In the genomic region with DNA sequence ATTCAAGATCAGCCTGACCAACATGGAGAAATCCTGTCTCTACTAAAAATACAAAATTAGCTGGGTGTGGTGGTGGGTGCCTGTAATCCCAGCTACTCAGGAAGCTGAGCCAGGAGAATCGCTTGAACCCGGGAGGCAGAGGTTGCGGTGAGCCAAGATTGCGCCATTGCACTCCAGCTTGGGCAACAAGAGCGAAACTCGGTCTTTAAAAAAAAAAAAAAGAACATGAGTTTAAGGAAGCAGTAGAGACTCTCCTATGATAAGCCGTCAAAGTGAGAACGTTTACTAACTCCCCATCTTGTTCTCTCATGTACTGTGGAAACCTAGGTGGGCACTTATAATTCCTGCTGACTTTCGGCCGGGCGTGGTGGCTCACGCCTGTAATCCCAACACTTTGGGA, we compare ENCODE assay signal across 9 cellular contexts. TPM values are rescaled to one million over a fixed set of nuclear protein-coding genes. Genes with fewer than 3 reads are reported as not detected.
DNase-seq lines count a peak whose midpoint lies in the region; ATAC-seq and TF ChIP-seq lines count a peak whose summit lies in the region.
"Not testable (repeated sequence)": the region's sequence is repeated elsewhere in the genome, so short reads cannot be mapped to it uniquely, and the experiment has no call there.
"Had no signal": no experiment of that assay in that cellular context is flagged by ENCODE, and none has a peak within 500 bp of the region (broad histone marks: within the 10 kb centered on the region; RNA-seq: fewer than 3 reads in every experiment).

No MANE protein-coding gene starts in this region.

- not testable (repeated sequence) for TF ChIP-seq POLR2A in NB4 (IDR thresholded peaks at IDR 0.05; ENCODE audit: extremely low read depth, insufficient read length)

- not testable (repeated sequence) for H3K4me1 ChIP-seq in right cardiac atrium (ENCODE audit: control insufficient read depth, insufficient read depth, low read length)

- not testable (repeated sequence) for H3K4me3 Mint-ChIP-seq in chondrocyte (ENCODE audit: unreplicated experiment); stimulated activated memory B cell treated with anti-CD40 and anti-IgM and Interleukin-4, amounts not matched to agents 10 μg/mL and 1 μg/mL and 100 μg/mL, for 72 hours
- peak overlapping the region; percentile 39 for H3K4me3 Mint-ChIP-seq in natural killer cell treated with Interleukin-12 subunit alpha and Interleukin-12 subunit beta and Interleukin-15 and Interleukin-18, amount 100 ng/mL, for 72 hours

- intact Hi-C loops in right cardiac atrium (cut with DNase I) = not testable (repeated sequence)

- not testable (repeated sequence) for TF ChIP-seq CTCF in NB4 (IDR thresholded peaks at IDR 0.05; ENCODE audit: low read depth, low read length); chondrocyte (IDR thresholded peaks at IDR 0.05)

- not testable (repeated sequence) for H3K9me3 ChIP-seq in right cardiac atrium (ENCODE audit: control insufficient read depth, low read length)

- H3K27ac Mint-ChIP-seq in chondrocyte (ENCODE audit: unreplicated experiment) = peak overlapping the region; percentile 65
- H3K27ac Mint-ChIP-seq in natural killer cell treated with Interleukin-12 subunit alpha and Interleukin-12 subunit beta and Interleukin-15 and Interleukin-18, amount 100 ng/mL, for 72 hours = peak overlapping the region in 1 of 2 donors; percentile 47
- peak overlapping the region; percentile 11 for H3K27ac Mint-ChIP-seq in stimulated activated memory B cell treated with anti-CD40 and anti-IgM and Interleukin-4, amounts not matched to agents 10 μg/mL and 1 μg/mL and 100 μg/mL, for 72 hours

- peaks cover 23% of the 10 kb centered on the region for H3K4me1 Mint-ChIP-seq in chondrocyte (ENCODE audit: low read depth)
- H3K4me1 Mint-ChIP-seq in natural killer cell treated with Interleukin-12 subunit alpha and Interleukin-12 subunit beta and Interleukin-15 and Interleukin-18, amount 100 ng/mL, for 72 hours (ENCODE audit: low read depth in 2 of 2) = not testable (repeated sequence)
- peaks cover 14% of the 10 kb centered on the region for H3K4me1 Mint-ChIP-seq in stimulated activated memory B cell treated with anti-CD40 and anti-IgM and Interleukin-4, amounts not matched to agents 10 μg/mL and 1 μg/mL and 100 μg/mL, for 72 hours

- 73% methylated on average over 12 of the region's 12 CpGs for WGBS in right cardiac atrium

- not testable (repeated sequence) for H3K27me3 Mint-ChIP-seq in chondrocyte (ENCODE audit: low read depth)
- H3K27me3 Mint-ChIP-seq in natural killer cell treated with Interleukin-12 subunit alpha and Interleukin-12 subunit beta and Interleukin-15 and Interleukin-18, amount 100 ng/mL, for 72 hours = peaks cover 18 to 19% of the 10 kb centered on the region in 2 donors
- peaks cover 44% of the 10 kb centered on the region for H3K27me3 Mint-ChIP-seq in stimulated activated memory B cell treated with anti-CD40 and anti-IgM and Interleukin-4, amounts not matched to agents 10 μg/mL and 1 μg/mL and 100 μg/mL, for 72 hours

- H3K36me3 Mint-ChIP-seq in chondrocyte (ENCODE audit: low read depth); natural killer cell treated with Interleukin-12 subunit alpha and Interleukin-12 subunit beta and Interleukin-15 and Interleukin-18, amount 100 ng/mL, for 72 hours; stimulated activated memory B cell treated with anti-CD40 and anti-IgM and Interleukin-4, amounts not matched to agents 10 μg/mL and 1 μg/mL and 100 μg/mL, for 72 hours: not testable (repeated sequence)

- not testable (repeated sequence) for H3K27me3 ChIP-seq in right cardiac atrium (ENCODE audit: control insufficient read depth, insufficient read depth)

- ATAC-seq in right cardiac atrium = peak; percentile 44 to 61
- not testable (repeated sequence) for ATAC-seq in natural killer cell treated with Interleukin-12 subunit alpha and Interleukin-12 subunit beta and Interleukin-15 and Interleukin-18, amount 100 ng/mL, for 72 hours; stimulated activated memory B cell treated with anti-CD40 and anti-IgM and Interleukin-4, amounts not matched to agents 10 μg/mL and 1 μg/mL and 100 μg/mL, for 72 hours

- not testable (repeated sequence) for H3K4me3 ChIP-seq in NB4 (ENCODE audit: low read depth, low read length); right cardiac atrium (ENCODE audit: low read length)

- H3K27ac ChIP-seq in right cardiac atrium (ENCODE audit: low read length) = not testable (repeated sequence)

- DNase-seq in GF-D8 (lab: John Stamatoyannopoulos, UW) = peak; percentile 4
- DNase-seq in NB4 (ENCODE audit: low read depth) = peak; percentile 75
- DNase-seq in SIG-M5 (lab: John Stamatoyannopoulos, UW) = peak; percentile 85
- not testable (repeated sequence) for DNase-seq in chondrocyte (ENCODE audit: low spot score); natural killer cell treated with Interleukin-12 subunit alpha and Interleukin-12 subunit beta and Interleukin-15 and Interleukin-18, amount 100 ng/mL, for 72 hours (ENCODE audit: low spot score)
- peak in 1 of 3 donors; percentile 66 for DNase-seq in right cardiac atrium

- H3K9me3 Mint-ChIP-seq in chondrocyte (ENCODE audit: low read depth); natural killer cell treated with Interleukin-12 subunit alpha and Interleukin-12 subunit beta and Interleukin-15 and Interleukin-18, amount 100 ng/mL, for 72 hours; stimulated activated memory B cell treated with anti-CD40 and anti-IgM and Interleukin-4, amounts not matched to agents 10 μg/mL and 1 μg/mL and 100 μg/mL, for 72 hours: not testable (repeated sequence)

RNA-seq across cellular contexts. Expression of gene ASGR2, which starts 6.0 kb away (rescaled TPM):
- total RNA-seq in chondrocyte = not detected in 3 replicates
- under 1 TPM in 3 of 4 donors, not detected in 1; 0.21 to 0.64 (median 0.29) TPM for total RNA-seq in right cardiac atrium
- polyA plus RNA-seq in right cardiac atrium = 0.14 TPM
- under 1 TPM in 1 of 2 donors, not detected in 1; 0.33 TPM for total RNA-seq in natural killer cell treated with Interleukin-12 subunit alpha and Interleukin-12 subunit beta and Interleukin-15 and Interleukin-18, amount 100 ng/mL, for 72 hours
- total RNA-seq: A673, NCI-H460 had no signal

RNA-seq across cellular contexts. Expression of gene CLEC10A, which starts 40.6 kb away (rescaled TPM):
- total RNA-seq in chondrocyte (not detected in 3 replicates), right cardiac atrium (1 to 10 TPM; 5.2 to 9.5 (median 7.6) TPM)
- 1.6 TPM for polyA plus RNA-seq in right cardiac atrium
- total RNA-seq in natural killer cell treated with Interleukin-12 subunit alpha and Interleukin-12 subunit beta and Interleukin-15 and Interleukin-18, amount 100 ng/mL, for 72 hours = not detected
- total RNA-seq: A673, NCI-H460 had no signal

RNA-seq across cellular contexts. Expression of gene ASGR1, which starts 58.5 kb away (rescaled TPM):
- 0.46 to 1.9 TPM (median 0.97 TPM) in 3 replicates for total RNA-seq in chondrocyte
- total RNA-seq in right cardiac atrium = under 1 TPM; 0.35 to 0.86 (median 0.63) TPM
- 0.57 TPM for polyA plus RNA-seq in right cardiac atrium
- under 1 TPM in 1 of 2 donors, not detected in 1; 0.95 TPM for total RNA-seq in natural killer cell treated with Interleukin-12 subunit alpha and Interleukin-12 subunit beta and Interleukin-15 and Interleukin-18, amount 100 ng/mL, for 72 hours
